In the genomic region with DNA sequence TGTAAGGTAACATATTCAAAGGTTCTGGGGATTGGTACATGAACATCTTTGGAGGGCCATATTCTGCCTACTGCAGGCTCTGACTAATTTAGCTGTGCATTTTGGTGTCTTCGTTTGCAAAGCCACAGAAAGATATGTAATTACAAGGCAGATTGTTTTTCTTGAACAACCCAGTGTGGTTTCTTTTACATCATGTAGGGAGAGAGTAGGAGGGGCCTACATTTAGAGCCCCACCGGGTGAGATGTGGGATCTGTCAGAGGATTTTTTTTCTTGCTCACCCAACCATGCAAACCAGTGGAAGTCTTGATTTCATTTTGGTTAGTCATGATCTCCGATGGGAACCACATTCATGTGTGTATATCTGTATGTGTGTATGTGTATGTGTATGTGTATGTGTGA, we compare ENCODE assay signal across 11 cellular contexts.
DNase-seq lines count a peak whose midpoint lies in the region; ATAC-seq and TF ChIP-seq lines count a peak whose summit lies in the region.
"Had no signal": no experiment of that assay in that cellular context is flagged by ENCODE, and none has a peak within 500 bp of the region (broad histone marks: within the 10 kb centered on the region; RNA-seq: fewer than 3 reads in every experiment).

No MANE protein-coding gene starts in this region.

- H3K4me1 ChIP-seq in KMS-11 (ENCODE audit: low read depth, poor library complexity, severe bottlenecking): peaks cover 45% of the 10 kb centered on the region
- H3K4me1 ChIP-seq in smooth muscle cell (ENCODE audit: low read depth): no peaks in the 10 kb centered on the region
- H3K4me1 ChIP-seq in esophagus muscularis mucosa: no peaks in the 10 kb centered on the region

- no peaks in the 10 kb centered on the region for H3K36me3 ChIP-seq in KMS-11 (ENCODE audit: insufficient read depth)
- H3K36me3 ChIP-seq in smooth muscle cell (ENCODE audit: low read depth): no peaks in the 10 kb centered on the region
- no peaks in the 10 kb centered on the region for H3K36me3 ChIP-seq in esophagus muscularis mucosa
- H3K36me3 ChIP-seq: transverse colon had no signal

- H4K20me1 ChIP-seq in KMS-11 (ENCODE audit: insufficient read depth): no peaks in the 10 kb centered on the region
- no peaks in the 10 kb centered on the region for H4K20me1 ChIP-seq in smooth muscle cell (ENCODE audit: low read depth)

- H2AFZ ChIP-seq in KMS-11 (ENCODE audit: low read depth) (peak overlapping the region; percentile 17; the same call in 1 of the 2 replicates), smooth muscle cell (ENCODE audit: low read depth) (no peak overlapping the region)

- no peak overlapping the region for H3K9ac ChIP-seq in KMS-11
- no peak overlapping the region for H3K9ac ChIP-seq in smooth muscle cell (ENCODE audit: low read depth)

- intact Hi-C loops in esophagus muscularis mucosa (cut with DNase I): no loop called here

- no peak for TF ChIP-seq POLR2A in esophagus muscularis mucosa (IDR thresholded peaks at IDR 0.05; ENCODE audit: low read depth)

- WGBS in smooth muscle cell (ENCODE audit: low lambda C conversion rate): 36% methylated on average over 3 of the region's 3 CpGs
- WGBS in esophagus muscularis mucosa: 79% methylated on average over 3 of the region's 3 CpGs

- peak; percentile 21 for DNase-seq in activated CD4-positive, alpha-beta T cell treated with anti-CD3 and anti-CD28 coated beads for 48 hours
- DNase-seq in activated CD4-positive, alpha-beta T cell treated with anti-CD3 and anti-CD28 coated beads, Interleukin-2, amount 50 U/mL, for 4 hours: no peak
- no peak for DNase-seq in smooth muscle cell (lab: John Stamatoyannopoulos, UW; ENCODE audit: unreplicated experiment)
- no peak for DNase-seq in GF-D8 (lab: John Stamatoyannopoulos, UW)
- no peak for DNase-seq in esophagus muscularis mucosa (ENCODE audit: extremely low spot score)
- no peak for DNase-seq in SIG-M5 (lab: John Stamatoyannopoulos, UW)
- DNase-seq: caudate nucleus, Right ventricle myocardium superior, transverse colon had no signal

- H3K4me3 ChIP-seq in KMS-11 (IDR thresholded peaks at IDR 0.05; ENCODE audit: insufficient read depth, low read depth, low read length) (peak overlapping the region; percentile 13), smooth muscle cell (no peak overlapping the region), esophagus muscularis mucosa (no peak overlapping the region)
- H3K4me3 ChIP-seq: transverse colon had no signal

- TF ChIP-seq CTCF in KMS-11 (conservative IDR thresholded peaks at IDR 0.05; ENCODE audit: low read depth, low read length) (no peak), smooth muscle cell (IDR thresholded peaks at IDR 0.05; ENCODE audit: borderline replicate concordance, insufficient read depth, poor library complexity, severe bottlenecking) (no peak), esophagus muscularis mucosa (IDR thresholded peaks at IDR 0.05) (no peak)

- TF ChIP-seq EP300 in esophagus muscularis mucosa (IDR thresholded peaks at IDR 0.05): no peak

- ATAC-seq in HG02610 (IDR thresholded peaks at IDR 0.05; ENCODE audit: unreplicated experiment): peak; percentile 82

- H3F3A ChIP-seq in smooth muscle cell (ENCODE audit: low read depth): no peaks in the 10 kb centered on the region

- H3K27me3 ChIP-seq in KMS-11 (ENCODE audit: insufficient read depth, low read depth): no peaks in the 10 kb centered on the region
- no peaks in the 10 kb centered on the region for H3K27me3 ChIP-seq in smooth muscle cell (ENCODE audit: low read depth)
- no peaks in the 10 kb centered on the region for H3K27me3 ChIP-seq in esophagus muscularis mucosa
- H3K27me3 ChIP-seq: transverse colon had no signal

- H3K9me3 ChIP-seq in smooth muscle cell (replicated peaks; ENCODE audit: low read depth) (no peaks in the 10 kb centered on the region), esophagus muscularis mucosa (no peaks in the 10 kb centered on the region)
- H3K9me3 ChIP-seq: transverse colon had no signal

- H3K79me2 ChIP-seq in KMS-11 (ENCODE audit: insufficient read depth, low read depth): no peaks in the 10 kb centered on the region
- H3K79me2 ChIP-seq in smooth muscle cell (ENCODE audit: low read depth): no peaks in the 10 kb centered on the region

- H3K4me2 ChIP-seq in KMS-11: peak overlapping the region; percentile 57
- peak overlapping the region; percentile 14 for H3K4me2 ChIP-seq in smooth muscle cell

- H3K27ac ChIP-seq in KMS-11 (peak overlapping the region; percentile 58), smooth muscle cell (ENCODE audit: low read depth) (no peak overlapping the region), esophagus muscularis mucosa (replicated peaks in 1 of 4) (no peak overlapping the region)
- H3K27ac ChIP-seq: transverse colon had no signal
